ENCODE assay signal across 9 cellular contexts in genomic region chr1:116711061-116711582, GRCh38. TPM values are rescaled to one million over a fixed set of nuclear protein-coding genes. Genes with fewer than 3 reads are reported as not detected.
DNase-seq lines count a peak whose midpoint lies in the region; ATAC-seq and TF ChIP-seq lines count a peak whose summit lies in the region.
"Had no signal": no experiment of that assay in that cellular context is flagged by ENCODE, and none has a peak within 500 bp of the region (broad histone marks: within the 10 kb centered on the region; RNA-seq: fewer than 3 reads in every experiment).

No MANE protein-coding gene starts in this region.

- H3K9me3 ChIP-seq in neural progenitor cell (ENCODE audit: low read depth): no peaks in the 10 kb centered on the region
- no peaks in the 10 kb centered on the region for H3K9me3 ChIP-seq in CD4-positive, alpha-beta T cell (ENCODE audit: control insufficient read depth, low read length)

- no peak overlapping the region for H3K27ac Mint-ChIP-seq in activated naive CD4-positive, alpha-beta T cell treated with anti-CD3 and anti-CD28 coated beads, Interleukin-2, amount 50 U/mL, for 72 hours
- H3K27ac Mint-ChIP-seq in neural progenitor cell: peak overlapping the region; percentile 67
- H3K27ac Mint-ChIP-seq in CD4-positive, alpha-beta T cell: no peak overlapping the region

- CTCF ChIA-PET in CD4-positive, alpha-beta T cell (lab: Charles Lee): no interaction called here

- H3K79me2 ChIP-seq in neural progenitor cell (ENCODE audit: low read depth): no peaks in the 10 kb centered on the region

- POLR2A ChIA-PET in CD4-positive, alpha-beta T cell (lab: Charles Lee): no interaction called here

- H3F3A ChIP-seq in neural progenitor cell (ENCODE audit: low read depth): no peaks in the 10 kb centered on the region

- TF ChIP-seq CTCF in neural progenitor cell (IDR thresholded peaks at IDR 0.05): no peak
- TF ChIP-seq CTCF in CD4-positive, alpha-beta T cell (IDR thresholded peaks at IDR 0.05): no peak

- peaks cover 18% of the 10 kb centered on the region for H3K4me1 Mint-ChIP-seq in neural progenitor cell
- H3K4me1 Mint-ChIP-seq in CD4-positive, alpha-beta T cell (ENCODE audit: low read depth): no peaks in the 10 kb centered on the region

- peak overlapping the region; percentile 91 for H2AFZ ChIP-seq in neural progenitor cell (replicated peaks)

- intact Hi-C loops in CD4-positive, alpha-beta T cell (cut with DNase I, micrococcal nuclease): no loop called here

- no peaks in the 10 kb centered on the region for H3K27me3 ChIP-seq in neural progenitor cell
- no peaks in the 10 kb centered on the region for H3K27me3 ChIP-seq in CD4-positive, alpha-beta T cell (ENCODE audit: control insufficient read depth, insufficient read depth, low read length)

- peaks cover 0 to 5% of the 10 kb centered on the region in 2 donors for H3K9me3 Mint-ChIP-seq in activated naive CD4-positive, alpha-beta T cell treated with anti-CD3 and anti-CD28 coated beads, Interleukin-2, amount 50 U/mL, for 72 hours
- H3K9me3 Mint-ChIP-seq in neural progenitor cell: no peaks in the 10 kb centered on the region
- no peaks in the 10 kb centered on the region for H3K9me3 Mint-ChIP-seq in CD4-positive, alpha-beta T cell

- no peak overlapping the region for H3K4me2 ChIP-seq in neural progenitor cell

- peaks cover 4% of the 10 kb centered on the region for H3K27me3 Mint-ChIP-seq in neural progenitor cell (ENCODE audit: insufficient read depth, low read depth)
- H3K27me3 Mint-ChIP-seq in CD4-positive, alpha-beta T cell: no peaks in the 10 kb centered on the region

- no peak overlapping the region for H3K9ac ChIP-seq in neural progenitor cell

- H3K4me3 ChIP-seq in neural progenitor cell: no peak overlapping the region

- H3K4me1 ChIP-seq in neural progenitor cell: peaks cover 19% of the 10 kb centered on the region

- peak; percentile 43 to 75 for ATAC-seq in activated naive CD4-positive, alpha-beta T cell treated with anti-CD3 and anti-CD28 coated beads, Interleukin-2, amount 50 U/mL, for 72 hours
- ATAC-seq in CD4-positive, alpha-beta T cell (ENCODE audit: poor library complexity): no peak
- no peak for ATAC-seq in GM21717 (IDR thresholded peaks at IDR 0.05; ENCODE audit: unreplicated experiment)
- no peak for ATAC-seq in GM19455 (IDR thresholded peaks at IDR 0.05; ENCODE audit: unreplicated experiment)

- H3K36me3 Mint-ChIP-seq in activated naive CD4-positive, alpha-beta T cell treated with anti-CD3 and anti-CD28 coated beads, Interleukin-2, amount 50 U/mL, for 72 hours: peaks cover 0 to 8% of the 10 kb centered on the region in 2 donors
- no peaks in the 10 kb centered on the region for H3K36me3 Mint-ChIP-seq in neural progenitor cell
- H3K36me3 Mint-ChIP-seq in CD4-positive, alpha-beta T cell (ENCODE audit: low read depth): no peaks in the 10 kb centered on the region

- H4K20me1 ChIP-seq in neural progenitor cell (ENCODE audit: low read depth): no peaks in the 10 kb centered on the region

- DNase-seq in Daoy (ENCODE audit: low read depth) (peak; percentile 76), NCI-H146 (lab: John Stamatoyannopoulos, UW) (peak; percentile 58), neural progenitor cell (ENCODE audit: low spot score) (peak; percentile 27), HuH-7.5 (ENCODE audit: low spot score) (no peak)
- no peak for DNase-seq in activated naive CD4-positive, alpha-beta T cell treated with anti-CD3 and anti-CD28 coated beads, Interleukin-2, amount 50 U/mL, for 72 hours (ENCODE audit: low spot score in 2 of 2)
- no peak for DNase-seq in CD4-positive, alpha-beta T cell
- DNase-seq: effector memory CD4-positive, alpha-beta T cell had no signal

- H3K36me3 ChIP-seq in neural progenitor cell: no peaks in the 10 kb centered on the region

- no peak overlapping the region for H3K27ac ChIP-seq in neural progenitor cell
- no peak overlapping the region for H3K27ac ChIP-seq in CD4-positive, alpha-beta T cell (ENCODE audit: low read depth, low read length)

- H3K4me3 Mint-ChIP-seq in neural progenitor cell: no peak overlapping the region
- no peak overlapping the region for H3K4me3 Mint-ChIP-seq in CD4-positive, alpha-beta T cell

RNA-seq across cellular contexts. Expression of gene CD2, which starts 43.1 kb away (rescaled TPM):
- total RNA-seq in Daoy (2014; rRNA removed; shearing (Covaris generic)): not detected in 2 replicates
- total RNA-seq in activated naive CD4-positive, alpha-beta T cell treated with anti-CD3 and anti-CD28 coated beads, Interleukin-2, amount 50 U/mL, for 72 hours: 100 to 1,000 TPM; 291 to 437 TPM
- 0.71 and 1.5 TPM in 2 replicates for total RNA-seq in neural progenitor cell (ENCODE audit: low replicate concordance)
- 100 to 1,000 TPM; 150 to 151 TPM for total RNA-seq in CD4-positive, alpha-beta T cell

RNA-seq across cellular contexts. Expression of gene IGSF3, which starts 43.6 kb away (rescaled TPM):
- total RNA-seq in Daoy (2014; rRNA removed; shearing (Covaris generic)): 22.4 and 24.6 TPM in 2 replicates
- 1 to 10 TPM; 1.4 to 1.6 TPM for total RNA-seq in activated naive CD4-positive, alpha-beta T cell treated with anti-CD3 and anti-CD28 coated beads, Interleukin-2, amount 50 U/mL, for 72 hours
- total RNA-seq in neural progenitor cell (ENCODE audit: low replicate concordance): 24.0 and 33.7 TPM in 2 replicates
- total RNA-seq in CD4-positive, alpha-beta T cell: under 1 TPM; 0.08 to 0.22 TPM

Comparison
In these comparisons a context has a peak if more than half of its experiments do, and no peak if none do; other contexts are left out.
1. DNase-seq: peak in Daoy (single experiment), NCI-H146 (single experiment) and neural progenitor cell (single experiment); none in activated naive CD4-positive, alpha-beta T cell treated with anti-CD3 and anti-CD28 coated beads, Interleukin-2, amount 50 U/mL, for 72 hours (0 of 2), HuH-7.5 (single experiment) and CD4-positive, alpha-beta T cell (0 of 10).
2. ATAC-seq: peak in activated naive CD4-positive, alpha-beta T cell treated with anti-CD3 and anti-CD28 coated beads, Interleukin-2, amount 50 U/mL, for 72 hours (2 of 2); none in CD4-positive, alpha-beta T cell (single experiment), GM21717 (single experiment) and GM19455 (single experiment).
3. RNA of gene CD2, which starts 43.1 kb away (total RNA-seq): 291 to 437 TPM in activated naive CD4-positive, alpha-beta T cell treated with anti-CD3 and anti-CD28 coated beads, Interleukin-2, amount 50 U/mL, for 72 hours and 150 to 151 TPM in CD4-positive, alpha-beta T cell; 0.71 to 1.5 TPM in neural progenitor cell and not detected in Daoy; every median in the first group is over 10 times any median in the second.